ENCODE assay signal across 11 cellular contexts in genomic region chr9:83665576-83666200, GRCh38. TPM values are rescaled to one million over a fixed set of nuclear protein-coding genes. Genes with fewer than 3 reads are reported as not detected.
DNase-seq lines count a peak whose midpoint lies in the region; ATAC-seq and TF ChIP-seq lines count a peak whose summit lies in the region.
"Had no signal": no experiment of that assay in that cellular context is flagged by ENCODE, and none has a peak within 500 bp of the region (broad histone marks: within the 10 kb centered on the region; RNA-seq: fewer than 3 reads in every experiment).

No MANE protein-coding gene starts in this region.

- no peaks in the 10 kb centered on the region for H3K9me3 ChIP-seq in PC-3 (ENCODE audit: low read length)
- no peaks in the 10 kb centered on the region for H3K9me3 ChIP-seq in upper lobe of right lung

- TF ChIP-seq CTCF in PC-3 (conservative IDR thresholded peaks at IDR 0.05; ENCODE audit: low read depth, low read length) (no peak), upper lobe of right lung (IDR thresholded peaks at IDR 0.05) (no peak)

- ATAC-seq in activated naive CD4-positive, alpha-beta T cell treated with anti-CD3 and anti-CD28 coated beads, Interleukin-2, amount 50 U/mL, for 72 hours = no peak
- ATAC-seq in HG03045 (IDR thresholded peaks at IDR 0.05; ENCODE audit: unreplicated experiment) (peak; percentile 76), PC-3 (peak; percentile 33; the same call in 1 of the 2 replicates), upper lobe of right lung (peak; percentile 43)

- no peaks in the 10 kb centered on the region for H3K9me2 ChIP-seq in PC-3 (replicated peaks; ENCODE audit: low read length)

- no peaks in the 10 kb centered on the region for H3K9me3 Mint-ChIP-seq in activated naive CD4-positive, alpha-beta T cell treated with anti-CD3 and anti-CD28 coated beads, Interleukin-2, amount 50 U/mL, for 72 hours
- H3K9me3 Mint-ChIP-seq: activated CD4-positive, alpha-beta T cell treated with anti-CD3 and anti-CD28 coated beads, Interleukin-2, amount 10 ng/mL, durations not matched to agents 7 days and 5 days had no signal

- H3K4me2 ChIP-seq in PC-3 (ENCODE audit: low read length) = no peak overlapping the region

- POLR2A ChIA-PET in PC-3 (lab: Charles Lee; ENCODE audit: unreplicated experiment) = no interaction called here

- no peaks in the 10 kb centered on the region for H3K27me3 ChIP-seq in PC-3 (ENCODE audit: low read length)
- H3K27me3 ChIP-seq in upper lobe of right lung = no peaks in the 10 kb centered on the region
- H3K27me3 ChIP-seq: dorsolateral prefrontal cortex had no signal

- H3K36me3 ChIP-seq in PC-3 (ENCODE audit: low read depth, low read length) (peaks cover 47% of the 10 kb centered on the region; the same call in 1 of the 2 replicates), upper lobe of right lung (peaks cover 85% of the 10 kb centered on the region)

- H4K20me1 ChIP-seq in PC-3 (ENCODE audit: low read length) = no peaks in the 10 kb centered on the region

- no TSS peak for BruUV-seq in PC-3 (replicated peaks; lab: Mats Ljungman, UMichigan)

- peak overlapping the region; percentile 42 to 88 for H3K27ac Mint-ChIP-seq in activated naive CD4-positive, alpha-beta T cell treated with anti-CD3 and anti-CD28 coated beads, Interleukin-2, amount 50 U/mL, for 72 hours

- H3K36me3 Mint-ChIP-seq in activated naive CD4-positive, alpha-beta T cell treated with anti-CD3 and anti-CD28 coated beads, Interleukin-2, amount 50 U/mL, for 72 hours = peaks cover 13 to 15% of the 10 kb centered on the region in 2 donors

- H3K79me2 ChIP-seq in PC-3 (ENCODE audit: low read length) = no peaks in the 10 kb centered on the region

- H3K4me3 ChIP-seq in PC-3 (ENCODE audit: low read length) (no peak overlapping the region), upper lobe of right lung (no peak overlapping the region)
- H3K4me3 ChIP-seq: dorsolateral prefrontal cortex had no signal

- no peak overlapping the region for H3K9ac ChIP-seq in PC-3 (ENCODE audit: low read length)

- H3F3A ChIP-seq in PC-3 (ENCODE audit: low read length, unreplicated experiment) = no peaks in the 10 kb centered on the region

- H3K4me1 ChIP-seq in PC-3 (ENCODE audit: insufficient read depth, low read length) (no peaks in the 10 kb centered on the region), upper lobe of right lung (no peaks in the 10 kb centered on the region)

- intact Hi-C loops in PC-3 (cut with micrococcal nuclease) = loop anchor here (5.0 kb wide), 1 partner anchor 42 kb away; the partner anchor contains the start of gene UBQLN1
- intact Hi-C loops in upper lobe of right lung (cut with DNase I) = no loop called here

- no peak overlapping the region for H2AFZ ChIP-seq in PC-3 (ENCODE audit: low read length)

- DNase-seq in activated naive CD4-positive, alpha-beta T cell treated with anti-CD3 and anti-CD28 coated beads, Interleukin-2, amount 50 U/mL, for 72 hours (ENCODE audit: low spot score in 2 of 2) = no peak
- DNase-seq in activated naive CD4-positive, alpha-beta T cell treated with anti-CD3 and anti-CD28 coated beads, Interleukin-2, amount 50 U/mL, for 16 hours = no peak
- DNase-seq in PC-3 (no peak), upper lobe of right lung (no peak), NCI-H524 (lab: John Stamatoyannopoulos, UW) (no peak), UCSD-AML1 (lab: John Stamatoyannopoulos, UW; ENCODE audit: unreplicated experiment) (no peak)
- no peak for DNase-seq in stimulated activated naive CD4-positive, alpha-beta T cell (lab: John Stamatoyannopoulos, UW)
- DNase-seq: activated CD4-positive, alpha-beta T cell treated with anti-CD3 and anti-CD28 coated beads, Interleukin-2, amount 10 ng/mL, durations not matched to agents 7 days and 5 days; dorsolateral prefrontal cortex; NCI-H226 had no signal

- no peak overlapping the region for H3K27ac ChIP-seq in PC-3 (ENCODE audit: low read length)
- peak overlapping the region; percentile 38 for H3K27ac ChIP-seq in upper lobe of right lung
- H3K27ac ChIP-seq: dorsolateral prefrontal cortex had no signal

- CTCF ChIA-PET in PC-3 (lab: Charles Lee) = no interaction called here

RNA-seq across cellular contexts. Expression of gene UBQLN1, which starts 42.1 kb away (rescaled TPM):
- total RNA-seq in activated naive CD4-positive, alpha-beta T cell treated with anti-CD3 and anti-CD28 coated beads, Interleukin-2, amount 50 U/mL, for 72 hours = 100 to 1,000 TPM in 1 of 2 donors, 10 to 100 TPM in 1; 96.8 to 118 TPM
- total RNA-seq in PC-3 (2014; rRNA removed) (105 and 111 TPM in 2 replicates), upper lobe of right lung (93.7 TPM)

RNA-seq across cellular contexts. Expression of gene IDNK, which starts 42.7 kb away (rescaled TPM):
- 1 to 10 TPM in 1 of 2 donors, under 1 TPM in 1; 0.89 to 4.7 TPM for total RNA-seq in activated naive CD4-positive, alpha-beta T cell treated with anti-CD3 and anti-CD28 coated beads, Interleukin-2, amount 50 U/mL, for 72 hours
- total RNA-seq in PC-3 (2014; rRNA removed) (1.4 and 2.8 TPM in 2 replicates), upper lobe of right lung (6.2 TPM)

Comparison
In these comparisons a context has a peak if more than half of its experiments do, and no peak if none do; other contexts are left out.
1. ATAC-seq: peak in HG03045 (single experiment), PC-3 (single experiment) and upper lobe of right lung (single experiment); none in activated naive CD4-positive, alpha-beta T cell treated with anti-CD3 and anti-CD28 coated beads, Interleukin-2, amount 50 U/mL, for 72 hours (0 of 2).